Comparison of ENCODE assay signal across 20 cellular contexts in genomic region chr12:96454396-96454795, GRCh38. TPM values are rescaled to one million over a fixed set of nuclear protein-coding genes. Genes with fewer than 3 reads are reported as not detected.
A peak's percentile ranks its signal among the peaks of the same experiment; 100 is the strongest.
DNase-seq lines count a peak whose midpoint lies in the region; ATAC-seq and TF ChIP-seq lines count a peak whose summit lies in the region.
"Had no signal": no experiment of that assay in that cellular context is flagged by ENCODE, and none has a peak within 500 bp of the region (broad histone marks: within the 10 kb centered on the region; RNA-seq: fewer than 3 reads in every experiment).

No MANE protein-coding gene starts in this region.

- intact Hi-C loops in activated naive CD4-positive, alpha-beta T cell treated with anti-CD3 and anti-CD28 coated beads for 36 hours (cut with micrococcal nuclease) = no loop called here
- intact Hi-C loops in left ventricle myocardium inferior (cut with micrococcal nuclease) = no loop called here

- peak overlapping the region; percentile 71 for H3K27ac ChIP-seq in epithelial cell of prostate
- no peak overlapping the region for H3K27ac ChIP-seq in left ventricle myocardium inferior (replicated peaks)
- H3K27ac ChIP-seq: RWPE1, SJCRH30 had no signal

- H3K4me3 Mint-ChIP-seq in activated naive CD4-positive, alpha-beta T cell treated with anti-CD3 and anti-CD28 coated beads, Interleukin-2, amount 10 ng/mL, durations not matched to agents 7 days and 5 days = no peak overlapping the region
- no peak overlapping the region for H3K4me3 Mint-ChIP-seq in activated naive CD4-positive, alpha-beta T cell treated with anti-CD3 and anti-CD28 coated beads for 36 hours
- H3K4me3 Mint-ChIP-seq in IgD-negative memory B cell = no peak overlapping the region
- H3K4me3 Mint-ChIP-seq in stimulated activated memory B cell treated with anti-CD40 and anti-IgM and Interleukin-4, amounts not matched to agents 10 μg/mL and 1 μg/mL and 100 μg/mL, for 72 hours = no peak overlapping the region
- H3K4me3 Mint-ChIP-seq: CD4-positive, CD25-positive, alpha-beta regulatory T cell had no signal

- ATAC-seq in stimulated activated memory B cell treated with anti-CD40 and anti-IgM and Interleukin-4, amounts not matched to agents 10 μg/mL and 1 μg/mL and 100 μg/mL, for 72 hours = no peak
- ATAC-seq: GM12878 had no signal

- TF ChIP-seq CTCF in left ventricle myocardium inferior (IDR thresholded peaks at IDR 0.05; ENCODE audit: borderline replicate concordance) = no peak

- no peaks in the 10 kb centered on the region for H3K4me1 ChIP-seq in left ventricle myocardium inferior
- H3K4me1 ChIP-seq: BE2C, Caco-2, HAP-1, SJCRH30 had no signal

- H3K27ac Mint-ChIP-seq in activated naive CD4-positive, alpha-beta T cell treated with anti-CD3 and anti-CD28 coated beads, Interleukin-2, amount 10 ng/mL, durations not matched to agents 7 days and 5 days = peak overlapping the region; percentile 56
- no peak overlapping the region for H3K27ac Mint-ChIP-seq in activated naive CD4-positive, alpha-beta T cell treated with anti-CD3 and anti-CD28 coated beads for 36 hours
- peak overlapping the region in 2 of 3 donors; percentile 10 to 16 for H3K27ac Mint-ChIP-seq in IgD-negative memory B cell
- H3K27ac Mint-ChIP-seq in stimulated activated memory B cell treated with anti-CD40 and anti-IgM and Interleukin-4, amounts not matched to agents 10 μg/mL and 1 μg/mL and 100 μg/mL, for 72 hours = peak overlapping the region; percentile 62
- H3K27ac Mint-ChIP-seq: CD4-positive, CD25-positive, alpha-beta regulatory T cell had no signal

- no peaks in the 10 kb centered on the region for H3K27me3 Mint-ChIP-seq in activated naive CD4-positive, alpha-beta T cell treated with anti-CD3 and anti-CD28 coated beads, Interleukin-2, amount 10 ng/mL, durations not matched to agents 7 days and 5 days
- no peaks in the 10 kb centered on the region for H3K27me3 Mint-ChIP-seq in activated naive CD4-positive, alpha-beta T cell treated with anti-CD3 and anti-CD28 coated beads for 36 hours (ENCODE audit: low read depth)
- H3K27me3 Mint-ChIP-seq in IgD-negative memory B cell = no peaks in the 10 kb centered on the region
- no peaks in the 10 kb centered on the region for H3K27me3 Mint-ChIP-seq in stimulated activated memory B cell treated with anti-CD40 and anti-IgM and Interleukin-4, amounts not matched to agents 10 μg/mL and 1 μg/mL and 100 μg/mL, for 72 hours
- H3K27me3 Mint-ChIP-seq: CD4-positive, CD25-positive, alpha-beta regulatory T cell had no signal

- H3K9me3 Mint-ChIP-seq in activated naive CD4-positive, alpha-beta T cell treated with anti-CD3 and anti-CD28 coated beads, Interleukin-2, amount 10 ng/mL, durations not matched to agents 7 days and 5 days = peaks cover 1% of the 10 kb centered on the region
- no peaks in the 10 kb centered on the region for H3K9me3 Mint-ChIP-seq in activated naive CD4-positive, alpha-beta T cell treated with anti-CD3 and anti-CD28 coated beads for 36 hours
- peaks cover 0 to 1% (median 0%) of the 10 kb centered on the region in 3 donors for H3K9me3 Mint-ChIP-seq in IgD-negative memory B cell
- no peaks in the 10 kb centered on the region for H3K9me3 Mint-ChIP-seq in stimulated activated memory B cell treated with anti-CD40 and anti-IgM and Interleukin-4, amounts not matched to agents 10 μg/mL and 1 μg/mL and 100 μg/mL, for 72 hours
- H3K9me3 Mint-ChIP-seq: CD4-positive, CD25-positive, alpha-beta regulatory T cell had no signal

- H3K27me3 ChIP-seq in left ventricle myocardium inferior (ENCODE audit: low read depth) = no peaks in the 10 kb centered on the region
- H3K27me3 ChIP-seq: BE2C, SJCRH30 had no signal

- no peak overlapping the region for H3K4me3 ChIP-seq in left ventricle myocardium inferior
- H3K4me3 ChIP-seq: GM12878, HAP-1, SJCRH30 had no signal

- no peak for DNase-seq in activated naive CD4-positive, alpha-beta T cell treated with anti-CD3 and anti-CD28 coated beads, Interleukin-2, amount 10 ng/mL, durations not matched to agents 7 days and 5 days
- DNase-seq in activated naive CD4-positive, alpha-beta T cell treated with anti-CD3 and anti-CD28 coated beads for 36 hours = no peak
- DNase-seq in epithelial cell of prostate (ENCODE audit: low read depth, low spot score) (no peak), AG20443 (ENCODE audit: low spot score) (no peak), left ventricle myocardium inferior (no peak)
- DNase-seq in stimulated activated naive CD4-positive, alpha-beta T cell (lab: John Stamatoyannopoulos, UW) = no peak
- DNase-seq: 8988T; BE2C; Caco-2; CD4-positive, CD25-positive, alpha-beta regulatory T cell; NCI-H1417 treated with DMSO at 0.1 percent for 48 hours; NCI-H187 treated with DMSO at 0.1 percent for 48 hours; NCI-H226; NCI-H524; SJCRH30 had no signal

- H3K36me3 Mint-ChIP-seq in activated naive CD4-positive, alpha-beta T cell treated with anti-CD3 and anti-CD28 coated beads, Interleukin-2, amount 10 ng/mL, durations not matched to agents 7 days and 5 days = no peaks in the 10 kb centered on the region
- no peaks in the 10 kb centered on the region for H3K36me3 Mint-ChIP-seq in activated naive CD4-positive, alpha-beta T cell treated with anti-CD3 and anti-CD28 coated beads for 36 hours (ENCODE audit: low read depth)
- H3K36me3 Mint-ChIP-seq in IgD-negative memory B cell = no peaks in the 10 kb centered on the region
- no peaks in the 10 kb centered on the region for H3K36me3 Mint-ChIP-seq in stimulated activated memory B cell treated with anti-CD40 and anti-IgM and Interleukin-4, amounts not matched to agents 10 μg/mL and 1 μg/mL and 100 μg/mL, for 72 hours
- H3K36me3 Mint-ChIP-seq: CD4-positive, CD25-positive, alpha-beta regulatory T cell had no signal

- peaks cover 12% of the 10 kb centered on the region for H3K4me1 Mint-ChIP-seq in activated naive CD4-positive, alpha-beta T cell treated with anti-CD3 and anti-CD28 coated beads, Interleukin-2, amount 10 ng/mL, durations not matched to agents 7 days and 5 days
- peaks cover 5% of the 10 kb centered on the region for H3K4me1 Mint-ChIP-seq in activated naive CD4-positive, alpha-beta T cell treated with anti-CD3 and anti-CD28 coated beads for 36 hours (ENCODE audit: low read depth)
- peaks cover 14 to 20% (median 15%) of the 10 kb centered on the region in 3 donors for H3K4me1 Mint-ChIP-seq in IgD-negative memory B cell
- H3K4me1 Mint-ChIP-seq in stimulated activated memory B cell treated with anti-CD40 and anti-IgM and Interleukin-4, amounts not matched to agents 10 μg/mL and 1 μg/mL and 100 μg/mL, for 72 hours = peaks cover 51% of the 10 kb centered on the region

- peaks cover 4% of the 10 kb centered on the region for H3K9me3 ChIP-seq in left ventricle myocardium inferior (replicated peaks)
- H3K9me3 ChIP-seq: BE2C, Caco-2, HAP-1, SJCRH30 had no signal

- no peaks in the 10 kb centered on the region for H3K36me3 ChIP-seq in left ventricle myocardium inferior
- H3K36me3 ChIP-seq: BE2C, HAP-1, SJCRH30 had no signal

- CTCF ChIA-PET in activated naive CD4-positive, alpha-beta T cell treated with anti-CD3 and anti-CD28 coated beads, Interleukin-2, amount 10 ng/mL, durations not matched to agents 7 days and 5 days (lab: Charles Lee) = interaction anchor here (1.2 to 2.1 kb wide), 2 partner anchors 8 to 55 kb away, joined by 5 to 8 read pairs; no protein-coding TSS in a partner anchor
- CTCF ChIA-PET in activated naive CD4-positive, alpha-beta T cell treated with anti-CD3 and anti-CD28 coated beads for 36 hours (lab: Charles Lee) = interaction anchor here (0.6 to 1.3 kb wide), 2 partner anchors 10 to 11 kb away, joined by 3 to 6 read pairs; no protein-coding TSS in a partner anchor

RNA-seq across cellular contexts. Expression of gene CFAP54, which starts 35.0 kb away (rescaled TPM):
- total RNA-seq in activated naive CD4-positive, alpha-beta T cell treated with anti-CD3 and anti-CD28 coated beads for 36 hours = under 1 TPM; 0.38 to 0.64 TPM
- polyA plus RNA-seq in IgD-negative memory B cell = 0.13 TPM
- total RNA-seq in left ventricle myocardium inferior = 0.16 TPM

RNA-seq across cellular contexts. Expression of gene CDK17, which starts 54.2 kb away (rescaled TPM):
- total RNA-seq in activated naive CD4-positive, alpha-beta T cell treated with anti-CD3 and anti-CD28 coated beads for 36 hours = 10 to 100 TPM; 41.4 to 45.8 TPM
- 30.0 TPM for polyA plus RNA-seq in IgD-negative memory B cell
- 15.9 TPM for total RNA-seq in left ventricle myocardium inferior
